In the genomic region with DNA sequence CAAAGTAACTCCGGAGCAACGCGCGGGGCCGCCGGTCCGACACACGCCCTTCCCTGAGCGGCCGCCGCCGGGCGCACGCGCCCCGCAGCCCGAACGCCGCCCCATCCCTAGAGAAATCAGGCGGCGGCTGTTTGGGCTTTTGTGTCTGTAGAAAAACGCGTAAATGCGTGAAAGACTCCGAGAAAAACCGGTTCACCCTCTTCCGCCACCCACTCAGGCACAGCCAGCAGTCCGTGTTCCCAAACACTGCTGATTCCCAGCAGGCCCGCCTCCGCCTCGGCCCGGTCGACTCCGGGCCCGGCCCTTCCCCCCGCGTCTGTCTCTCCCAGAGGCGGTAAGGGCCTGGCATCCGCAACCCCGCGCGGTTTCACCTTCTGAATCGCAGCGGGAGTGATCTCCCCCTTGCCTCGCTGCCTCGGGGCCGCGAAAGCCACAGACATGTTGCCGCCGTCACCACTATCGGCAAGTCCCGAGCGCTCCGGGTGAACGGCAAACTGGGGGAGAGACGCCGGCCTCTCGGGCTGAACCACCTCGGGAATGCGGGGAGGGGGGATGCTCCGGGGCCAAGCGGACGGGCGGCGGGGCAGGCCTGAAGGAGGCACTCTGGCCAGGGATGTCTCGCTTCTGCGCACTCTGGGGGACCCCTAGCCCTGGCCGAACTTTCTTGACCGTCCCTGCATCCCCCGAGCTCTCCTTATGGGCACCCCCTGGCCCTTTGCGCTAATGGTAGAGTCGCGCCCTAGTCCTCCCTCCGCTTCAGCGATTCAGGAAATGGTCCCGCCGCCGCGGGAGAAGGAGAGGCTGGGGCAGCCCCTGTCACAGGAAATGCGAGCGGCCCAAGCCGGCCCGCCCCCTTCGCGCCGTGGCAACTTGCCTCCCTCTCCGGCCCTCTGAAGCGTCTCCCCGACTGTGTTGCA, we compare ENCODE assay signal across 1 cellular context.
TF ChIP-seq lines count a peak whose summit lies in the region.

A gene with protein sequence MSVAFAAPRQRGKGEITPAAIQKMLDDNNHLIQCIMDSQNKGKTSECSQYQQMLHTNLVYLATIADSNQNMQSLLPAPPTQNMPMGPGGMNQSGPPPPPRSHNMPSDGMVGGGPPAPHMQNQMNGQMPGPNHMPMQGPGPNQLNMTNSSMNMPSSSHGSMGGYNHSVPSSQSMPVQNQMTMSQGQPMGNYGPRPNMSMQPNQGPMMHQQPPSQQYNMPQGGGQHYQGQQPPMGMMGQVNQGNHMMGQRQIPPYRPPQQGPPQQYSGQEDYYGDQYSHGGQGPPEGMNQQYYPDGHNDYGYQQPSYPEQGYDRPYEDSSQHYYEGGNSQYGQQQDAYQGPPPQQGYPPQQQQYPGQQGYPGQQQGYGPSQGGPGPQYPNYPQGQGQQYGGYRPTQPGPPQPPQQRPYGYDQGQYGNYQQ (minus strand): TSS at position 484 of the 917 bp plus-strand sequence. CDS start 44 bp downstream, at position 440.

TF ChIP-seq in K562, 482 proteins besides CTCF, POLR2A, EP300 and RAD21 (continued from another document and continues in another):
- TF ChIP-seq, protein P1, sequence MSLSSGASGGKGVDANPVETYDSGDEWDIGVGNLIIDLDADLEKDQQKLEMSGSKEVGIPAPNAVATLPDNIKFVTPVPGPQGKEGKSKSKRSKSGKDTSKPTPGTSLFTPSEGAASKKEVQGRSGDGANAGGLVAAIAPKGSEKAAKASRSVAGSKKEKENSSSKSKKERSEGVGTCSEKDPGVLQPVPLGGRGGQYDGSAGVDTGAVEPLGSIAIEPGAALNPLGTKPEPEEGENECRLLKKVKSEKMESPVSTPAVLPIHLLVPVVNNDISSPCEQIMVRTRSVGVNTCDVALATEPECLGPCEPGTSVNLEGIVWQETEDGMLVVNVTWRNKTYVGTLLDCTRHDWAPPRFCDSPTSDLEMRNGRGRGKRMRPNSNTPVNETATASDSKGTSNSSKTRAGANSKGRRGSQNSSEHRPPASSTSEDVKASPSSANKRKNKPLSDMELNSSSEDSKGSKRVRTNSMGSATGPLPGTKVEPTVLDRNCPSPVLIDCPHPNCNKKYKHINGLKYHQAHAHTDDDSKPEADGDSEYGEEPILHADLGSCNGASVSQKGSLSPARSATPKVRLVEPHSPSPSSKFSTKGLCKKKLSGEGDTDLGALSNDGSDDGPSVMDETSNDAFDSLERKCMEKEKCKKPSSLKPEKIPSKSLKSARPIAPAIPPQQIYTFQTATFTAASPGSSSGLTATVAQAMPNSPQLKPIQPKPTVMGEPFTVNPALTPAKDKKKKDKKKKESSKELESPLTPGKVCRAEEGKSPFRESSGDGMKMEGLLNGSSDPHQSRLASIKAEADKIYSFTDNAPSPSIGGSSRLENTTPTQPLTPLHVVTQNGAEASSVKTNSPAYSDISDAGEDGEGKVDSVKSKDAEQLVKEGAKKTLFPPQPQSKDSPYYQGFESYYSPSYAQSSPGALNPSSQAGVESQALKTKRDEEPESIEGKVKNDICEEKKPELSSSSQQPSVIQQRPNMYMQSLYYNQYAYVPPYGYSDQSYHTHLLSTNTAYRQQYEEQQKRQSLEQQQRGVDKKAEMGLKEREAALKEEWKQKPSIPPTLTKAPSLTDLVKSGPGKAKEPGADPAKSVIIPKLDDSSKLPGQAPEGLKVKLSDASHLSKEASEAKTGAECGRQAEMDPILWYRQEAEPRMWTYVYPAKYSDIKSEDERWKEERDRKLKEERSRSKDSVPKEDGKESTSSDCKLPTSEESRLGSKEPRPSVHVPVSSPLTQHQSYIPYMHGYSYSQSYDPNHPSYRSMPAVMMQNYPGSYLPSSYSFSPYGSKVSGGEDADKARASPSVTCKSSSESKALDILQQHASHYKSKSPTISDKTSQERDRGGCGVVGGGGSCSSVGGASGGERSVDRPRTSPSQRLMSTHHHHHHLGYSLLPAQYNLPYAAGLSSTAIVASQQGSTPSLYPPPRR (CRISPR knock-in tag; IDR thresholded peaks at IDR 0.05; ENCODE audit: borderline replicate concordance): no peak
- no peak for TF ChIP-seq RFX7 (CRISPR knock-in tag; IDR thresholded peaks at IDR 0.05)
- TF ChIP-seq, protein P2, sequence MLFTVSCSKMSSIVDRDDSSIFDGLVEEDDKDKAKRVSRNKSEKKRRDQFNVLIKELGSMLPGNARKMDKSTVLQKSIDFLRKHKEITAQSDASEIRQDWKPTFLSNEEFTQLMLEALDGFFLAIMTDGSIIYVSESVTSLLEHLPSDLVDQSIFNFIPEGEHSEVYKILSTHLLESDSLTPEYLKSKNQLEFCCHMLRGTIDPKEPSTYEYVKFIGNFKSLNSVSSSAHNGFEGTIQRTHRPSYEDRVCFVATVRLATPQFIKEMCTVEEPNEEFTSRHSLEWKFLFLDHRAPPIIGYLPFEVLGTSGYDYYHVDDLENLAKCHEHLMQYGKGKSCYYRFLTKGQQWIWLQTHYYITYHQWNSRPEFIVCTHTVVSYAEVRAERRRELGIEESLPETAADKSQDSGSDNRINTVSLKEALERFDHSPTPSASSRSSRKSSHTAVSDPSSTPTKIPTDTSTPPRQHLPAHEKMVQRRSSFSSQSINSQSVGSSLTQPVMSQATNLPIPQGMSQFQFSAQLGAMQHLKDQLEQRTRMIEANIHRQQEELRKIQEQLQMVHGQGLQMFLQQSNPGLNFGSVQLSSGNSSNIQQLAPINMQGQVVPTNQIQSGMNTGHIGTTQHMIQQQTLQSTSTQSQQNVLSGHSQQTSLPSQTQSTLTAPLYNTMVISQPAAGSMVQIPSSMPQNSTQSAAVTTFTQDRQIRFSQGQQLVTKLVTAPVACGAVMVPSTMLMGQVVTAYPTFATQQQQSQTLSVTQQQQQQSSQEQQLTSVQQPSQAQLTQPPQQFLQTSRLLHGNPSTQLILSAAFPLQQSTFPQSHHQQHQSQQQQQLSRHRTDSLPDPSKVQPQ (CRISPR knock-in tag; IDR thresholded peaks at IDR 0.05; ENCODE audit: borderline replicate concordance): no peak
- TF ChIP-seq HIVEP1 (CRISPR knock-in tag; IDR thresholded peaks at IDR 0.05): no peak
- TF ChIP-seq NR2C1 (IDR thresholded peaks at IDR 0.05): no peak
- TF ChIP-seq NR2C1 (tag; IDR thresholded peaks at IDR 0.05): no peak; the same call in 1 of the 2 replicates
- TF ChIP-seq, protein P3, sequence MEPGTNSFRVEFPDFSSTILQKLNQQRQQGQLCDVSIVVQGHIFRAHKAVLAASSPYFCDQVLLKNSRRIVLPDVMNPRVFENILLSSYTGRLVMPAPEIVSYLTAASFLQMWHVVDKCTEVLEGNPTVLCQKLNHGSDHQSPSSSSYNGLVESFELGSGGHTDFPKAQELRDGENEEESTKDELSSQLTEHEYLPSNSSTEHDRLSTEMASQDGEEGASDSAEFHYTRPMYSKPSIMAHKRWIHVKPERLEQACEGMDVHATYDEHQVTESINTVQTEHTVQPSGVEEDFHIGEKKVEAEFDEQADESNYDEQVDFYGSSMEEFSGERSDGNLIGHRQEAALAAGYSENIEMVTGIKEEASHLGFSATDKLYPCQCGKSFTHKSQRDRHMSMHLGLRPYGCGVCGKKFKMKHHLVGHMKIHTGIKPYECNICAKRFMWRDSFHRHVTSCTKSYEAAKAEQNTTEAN (CRISPR knock-in tag; IDR thresholded peaks at IDR 0.05): no peak
- TF ChIP-seq ZNF444 (CRISPR knock-in tag; IDR thresholded peaks at IDR 0.05): no peak
- TF ChIP-seq FOXA3 (CRISPR knock-in tag; conservative IDR thresholded peaks at IDR 0.05 in 1 of 2, IDR thresholded peaks at IDR 0.05 in 1 of 2): no peak
- TF ChIP-seq CBX1 (IDR thresholded peaks at IDR 0.05; ENCODE audit: low read depth): peak; percentile 54
- TF ChIP-seq HDAC8 (tag; IDR thresholded peaks at IDR 0.05): no peak
- TF ChIP-seq MIER1 (IDR thresholded peaks at IDR 0.05; ENCODE audit: low read depth): peak; percentile 85; the same call in 1 of the 2 replicates
- TF ChIP-seq, protein P4, sequence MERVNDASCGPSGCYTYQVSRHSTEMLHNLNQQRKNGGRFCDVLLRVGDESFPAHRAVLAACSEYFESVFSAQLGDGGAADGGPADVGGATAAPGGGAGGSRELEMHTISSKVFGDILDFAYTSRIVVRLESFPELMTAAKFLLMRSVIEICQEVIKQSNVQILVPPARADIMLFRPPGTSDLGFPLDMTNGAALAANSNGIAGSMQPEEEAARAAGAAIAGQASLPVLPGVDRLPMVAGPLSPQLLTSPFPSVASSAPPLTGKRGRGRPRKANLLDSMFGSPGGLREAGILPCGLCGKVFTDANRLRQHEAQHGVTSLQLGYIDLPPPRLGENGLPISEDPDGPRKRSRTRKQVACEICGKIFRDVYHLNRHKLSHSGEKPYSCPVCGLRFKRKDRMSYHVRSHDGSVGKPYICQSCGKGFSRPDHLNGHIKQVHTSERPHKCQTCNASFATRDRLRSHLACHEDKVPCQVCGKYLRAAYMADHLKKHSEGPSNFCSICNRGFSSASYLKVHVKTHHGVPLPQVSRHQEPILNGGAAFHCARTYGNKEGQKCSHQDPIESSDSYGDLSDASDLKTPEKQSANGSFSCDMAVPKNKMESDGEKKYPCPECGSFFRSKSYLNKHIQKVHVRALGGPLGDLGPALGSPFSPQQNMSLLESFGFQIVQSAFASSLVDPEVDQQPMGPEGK (CRISPR knock-in tag; IDR thresholded peaks at IDR 0.05; ENCODE audit: borderline replicate concordance): no peak
- no peak for TF ChIP-seq HEY1 (CRISPR knock-in tag; IDR thresholded peaks at IDR 0.05; ENCODE audit: borderline replicate concordance)
- TF ChIP-seq ZNF124 (CRISPR knock-in tag; IDR thresholded peaks at IDR 0.05): no peak
- no peak for TF ChIP-seq PHB2 (IDR thresholded peaks at IDR 0.05; ENCODE audit: low read depth)
- no peak for TF ChIP-seq NCOA4 (IDR thresholded peaks at IDR 0.05; ENCODE audit: partially characterized antibody)
- no peak for TF ChIP-seq MCM2 (IDR thresholded peaks at IDR 0.05; ENCODE audit: low read depth)
- no peak for TF ChIP-seq LARP7 (IDR thresholded peaks at IDR 0.05)
- TF ChIP-seq, protein P5, sequence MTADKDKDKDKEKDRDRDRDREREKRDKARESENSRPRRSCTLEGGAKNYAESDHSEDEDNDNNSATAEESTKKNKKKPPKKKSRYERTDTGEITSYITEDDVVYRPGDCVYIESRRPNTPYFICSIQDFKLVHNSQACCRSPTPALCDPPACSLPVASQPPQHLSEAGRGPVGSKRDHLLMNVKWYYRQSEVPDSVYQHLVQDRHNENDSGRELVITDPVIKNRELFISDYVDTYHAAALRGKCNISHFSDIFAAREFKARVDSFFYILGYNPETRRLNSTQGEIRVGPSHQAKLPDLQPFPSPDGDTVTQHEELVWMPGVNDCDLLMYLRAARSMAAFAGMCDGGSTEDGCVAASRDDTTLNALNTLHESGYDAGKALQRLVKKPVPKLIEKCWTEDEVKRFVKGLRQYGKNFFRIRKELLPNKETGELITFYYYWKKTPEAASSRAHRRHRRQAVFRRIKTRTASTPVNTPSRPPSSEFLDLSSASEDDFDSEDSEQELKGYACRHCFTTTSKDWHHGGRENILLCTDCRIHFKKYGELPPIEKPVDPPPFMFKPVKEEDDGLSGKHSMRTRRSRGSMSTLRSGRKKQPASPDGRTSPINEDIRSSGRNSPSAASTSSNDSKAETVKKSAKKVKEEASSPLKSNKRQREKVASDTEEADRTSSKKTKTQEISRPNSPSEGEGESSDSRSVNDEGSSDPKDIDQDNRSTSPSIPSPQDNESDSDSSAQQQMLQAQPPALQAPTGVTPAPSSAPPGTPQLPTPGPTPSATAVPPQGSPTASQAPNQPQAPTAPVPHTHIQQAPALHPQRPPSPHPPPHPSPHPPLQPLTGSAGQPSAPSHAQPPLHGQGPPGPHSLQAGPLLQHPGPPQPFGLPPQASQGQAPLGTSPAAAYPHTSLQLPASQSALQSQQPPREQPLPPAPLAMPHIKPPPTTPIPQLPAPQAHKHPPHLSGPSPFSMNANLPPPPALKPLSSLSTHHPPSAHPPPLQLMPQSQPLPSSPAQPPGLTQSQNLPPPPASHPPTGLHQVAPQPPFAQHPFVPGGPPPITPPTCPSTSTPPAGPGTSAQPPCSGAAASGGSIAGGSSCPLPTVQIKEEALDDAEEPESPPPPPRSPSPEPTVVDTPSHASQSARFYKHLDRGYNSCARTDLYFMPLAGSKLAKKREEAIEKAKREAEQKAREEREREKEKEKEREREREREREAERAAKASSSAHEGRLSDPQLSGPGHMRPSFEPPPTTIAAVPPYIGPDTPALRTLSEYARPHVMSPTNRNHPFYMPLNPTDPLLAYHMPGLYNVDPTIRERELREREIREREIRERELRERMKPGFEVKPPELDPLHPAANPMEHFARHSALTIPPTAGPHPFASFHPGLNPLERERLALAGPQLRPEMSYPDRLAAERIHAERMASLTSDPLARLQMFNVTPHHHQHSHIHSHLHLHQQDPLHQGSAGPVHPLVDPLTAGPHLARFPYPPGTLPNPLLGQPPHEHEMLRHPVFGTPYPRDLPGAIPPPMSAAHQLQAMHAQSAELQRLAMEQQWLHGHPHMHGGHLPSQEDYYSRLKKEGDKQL (CRISPR knock-in tag; IDR thresholded peaks at IDR 0.05; ENCODE audit: borderline replicate concordance): no peak
- TF ChIP-seq RBFOX2 (IDR thresholded peaks at IDR 0.05; ENCODE audit: low read depth, low read length): peak; percentile 99
- no peak for TF ChIP-seq RAD51 (IDR thresholded peaks at IDR 0.05; ENCODE audit: borderline replicate concordance, low read depth)
- peak; percentile 58 to 62; a peak in 3 of 4 replicates for TF ChIP-seq TEAD1 (CRISPR knock-in tag; IDR thresholded peaks at IDR 0.05)
- TF ChIP-seq, protein P6, sequence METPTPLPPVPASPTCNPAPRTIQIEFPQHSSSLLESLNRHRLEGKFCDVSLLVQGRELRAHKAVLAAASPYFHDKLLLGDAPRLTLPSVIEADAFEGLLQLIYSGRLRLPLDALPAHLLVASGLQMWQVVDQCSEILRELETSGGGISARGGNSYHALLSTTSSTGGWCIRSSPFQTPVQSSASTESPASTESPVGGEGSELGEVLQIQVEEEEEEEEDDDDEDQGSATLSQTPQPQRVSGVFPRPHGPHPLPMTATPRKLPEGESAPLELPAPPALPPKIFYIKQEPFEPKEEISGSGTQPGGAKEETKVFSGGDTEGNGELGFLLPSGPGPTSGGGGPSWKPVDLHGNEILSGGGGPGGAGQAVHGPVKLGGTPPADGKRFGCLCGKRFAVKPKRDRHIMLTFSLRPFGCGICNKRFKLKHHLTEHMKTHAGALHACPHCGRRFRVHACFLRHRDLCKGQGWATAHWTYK (CRISPR knock-in tag; IDR thresholded peaks at IDR 0.05): no peak
- TF ChIP-seq, protein P7, sequence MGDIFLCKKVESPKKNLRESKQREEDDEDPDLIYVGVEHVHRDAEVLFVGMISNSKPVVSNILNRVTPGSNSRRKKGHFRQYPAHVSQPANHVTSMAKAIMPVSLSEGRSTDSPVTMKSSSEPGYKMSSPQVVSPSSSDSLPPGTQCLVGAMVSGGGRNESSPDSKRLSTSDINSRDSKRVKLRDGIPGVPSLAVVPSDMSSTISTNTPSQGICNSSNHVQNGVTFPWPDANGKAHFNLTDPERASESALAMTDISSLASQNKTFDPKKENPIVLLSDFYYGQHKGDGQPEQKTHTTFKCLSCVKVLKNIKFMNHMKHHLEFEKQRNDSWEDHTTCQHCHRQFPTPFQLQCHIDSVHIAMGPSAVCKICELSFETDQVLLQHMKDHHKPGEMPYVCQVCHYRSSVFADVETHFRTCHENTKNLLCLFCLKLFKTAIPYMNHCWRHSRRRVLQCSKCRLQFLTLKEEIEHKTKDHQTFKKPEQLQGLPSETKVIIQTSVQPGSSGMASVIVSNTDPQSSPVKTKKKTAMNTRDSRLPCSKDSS (IDR thresholded peaks at IDR 0.05; ENCODE audit: low read depth, partially characterized antibody): no peak
- TF ChIP-seq CHCHD3 (CRISPR knock-in tag; IDR thresholded peaks at IDR 0.05): no peak
